8 cellular contexts compared by ENCODE assay signal in genomic region chr6:134373282-134373922, GRCh38. TPM values are rescaled to one million over a fixed set of nuclear protein-coding genes. Genes with fewer than 3 reads are reported as not detected.
DNase-seq lines count a peak whose midpoint lies in the region; ATAC-seq and TF ChIP-seq lines count a peak whose summit lies in the region.

No MANE protein-coding gene starts in this region.

- H3K9me3 ChIP-seq in right cardiac atrium (ENCODE audit: control insufficient read depth, low read length) (no peaks in the 10 kb centered on the region), suprapubic skin (no peaks in the 10 kb centered on the region), BE2C (no peaks in the 10 kb centered on the region)

- H3K27me3 ChIP-seq in right cardiac atrium (ENCODE audit: control insufficient read depth, insufficient read depth), result no peaks in the 10 kb centered on the region
- H3K27me3 ChIP-seq in suprapubic skin, result no peaks in the 10 kb centered on the region
- H3K27me3 ChIP-seq in BE2C, result no peaks in the 10 kb centered on the region

- POLR2A ChIA-PET in activated B cell treated with CpG ODN at 0.5 μM for 24 hours (lab: Charles Lee), result interaction anchor here (0.8 to 2.7 kb wide), 7 partner anchors 16 to 197 kb away, joined by 3 to 9 read pairs (median 4); no protein-coding TSS in a partner anchor

- no peak overlapping the region for H3K27ac Mint-ChIP-seq in Calu3 (ENCODE audit: unreplicated experiment)
- H3K27ac Mint-ChIP-seq in activated B cell treated with CpG ODN at 0.5 μM for 24 hours, result peak overlapping the region; percentile 71

- peaks cover 19% of the 10 kb centered on the region for H3K4me1 Mint-ChIP-seq in Calu3 (ENCODE audit: low read depth, unreplicated experiment)
- H3K4me1 Mint-ChIP-seq in activated B cell treated with CpG ODN at 0.5 μM for 24 hours, result peaks cover 28% of the 10 kb centered on the region

- WGBS in right cardiac atrium, result 54% methylated on average over 5 of the region's 5 CpGs
- WGBS in suprapubic skin, result 39% methylated on average over 5 of the region's 5 CpGs

- no peak for TF ChIP-seq EP300 in suprapubic skin (IDR thresholded peaks at IDR 0.05)

- no peak for TF ChIP-seq POLR2A in suprapubic skin (IDR thresholded peaks at IDR 0.05)

- intact Hi-C loops in Calu3 (cut with micrococcal nuclease; ENCODE audit: unreplicated experiment), result no loop called here
- intact Hi-C loops in activated B cell treated with CpG ODN at 0.5 μM for 24 hours (cut with micrococcal nuclease), result loop anchor here (1.0 to 5.0 kb wide), 8 partner anchors 25 to 269 kb away; no protein-coding TSS in a partner anchor
- intact Hi-C loops in right cardiac atrium (cut with DNase I), result no loop called here

- no peaks in the 10 kb centered on the region for H3K27me3 Mint-ChIP-seq in Calu3 (ENCODE audit: unreplicated experiment)
- no peaks in the 10 kb centered on the region for H3K27me3 Mint-ChIP-seq in activated B cell treated with CpG ODN at 0.5 μM for 24 hours

- H3K9me3 Mint-ChIP-seq in Calu3 (ENCODE audit: low read depth, unreplicated experiment) (peaks cover 5% of the 10 kb centered on the region), activated B cell treated with CpG ODN at 0.5 μM for 24 hours (no peaks in the 10 kb centered on the region)

- H3K27ac ChIP-seq in right cardiac atrium (ENCODE audit: low read length) (no peak overlapping the region), suprapubic skin (peak overlapping the region; percentile 7)

- DNase-seq in Calu3, result peak; percentile 4
- DNase-seq in activated B cell treated with CpG ODN at 0.5 μM for 24 hours, result no peak
- peak in 2 of 3 donors; percentile 41 to 50 for DNase-seq in right cardiac atrium
- no peak for DNase-seq in suprapubic skin (ENCODE audit: low spot score in 2 of 2)
- DNase-seq in BE2C, result no peak
- no peak for DNase-seq in effector CD4-positive, alpha-beta T cell

- H3K4me1 ChIP-seq in right cardiac atrium (ENCODE audit: control insufficient read depth, insufficient read depth, low read length) (no peaks in the 10 kb centered on the region), suprapubic skin (peaks cover 22% of the 10 kb centered on the region), BE2C (no peaks in the 10 kb centered on the region; the same call in 1 of the 2 replicates)

- H3K36me3 ChIP-seq in suprapubic skin (no peaks in the 10 kb centered on the region), BE2C (no peaks in the 10 kb centered on the region)

- no peak overlapping the region for H3K4me3 Mint-ChIP-seq in Calu3 (ENCODE audit: low read depth, unreplicated experiment)
- peak overlapping the region; percentile 53 for H3K4me3 Mint-ChIP-seq in activated B cell treated with CpG ODN at 0.5 μM for 24 hours

- H3K4me3 ChIP-seq in right cardiac atrium (ENCODE audit: low read length) (no peak overlapping the region), suprapubic skin (no peak overlapping the region), BE2C (ENCODE audit: low read depth, low read length) (no peak overlapping the region)

- no peak for TF ChIP-seq CTCF in Calu3 (IDR thresholded peaks at IDR 0.05; ENCODE audit: unreplicated experiment)
- TF ChIP-seq CTCF in activated B cell treated with CpG ODN at 0.5 μM for 24 hours (IDR thresholded peaks at IDR 0.05), result no peak
- TF ChIP-seq CTCF in suprapubic skin (IDR thresholded peaks at IDR 0.05), result no peak
- TF ChIP-seq CTCF in BE2C (IDR thresholded peaks at IDR 0.05; ENCODE audit: low read depth, low read length), result no peak

- CTCF ChIA-PET in Calu3 (lab: Charles Lee), result interaction anchor here (0.6 to 1.0 kb wide), 4 partner anchors 43 to 368 kb away, joined by 3 to 6 read pairs (median 3); no protein-coding TSS in a partner anchor
- CTCF ChIA-PET in activated B cell treated with CpG ODN at 0.5 μM for 24 hours (lab: Charles Lee), result interaction anchor here (1.6 to 2.0 kb wide), 2 partner anchors 195 to 267 kb away, joined by 4 to 7 read pairs; no protein-coding TSS in a partner anchor

- peak; percentile 88 for ATAC-seq in GM19463 (IDR thresholded peaks at IDR 0.05; ENCODE audit: unreplicated experiment)
- ATAC-seq in HG03469 (IDR thresholded peaks at IDR 0.05; ENCODE audit: unreplicated experiment), result peak; percentile 82
- ATAC-seq in activated B cell treated with CpG ODN at 0.5 μM for 24 hours (ENCODE audit: low read depth), result peak; percentile 97
- ATAC-seq in right cardiac atrium, result peak; percentile 82 to 91

- peaks cover 4% of the 10 kb centered on the region for H3K36me3 Mint-ChIP-seq in Calu3 (ENCODE audit: insufficient read depth, unreplicated experiment)
- H3K36me3 Mint-ChIP-seq in activated B cell treated with CpG ODN at 0.5 μM for 24 hours (ENCODE audit: low read depth), result no peaks in the 10 kb centered on the region

- no TSS peak for BruUV-seq in Calu3 (replicated peaks; lab: Mats Ljungman, UMichigan)

RNA-seq across cellular contexts. Expression of gene SGK1, which starts 55.5 kb away (rescaled TPM):
- 18.7 and 21.8 TPM in 2 replicates for total RNA-seq in Calu3 (2022)
- 32.8 and 36.2 TPM in 2 replicates for total RNA-seq in activated B cell treated with CpG ODN at 0.5 μM for 24 hours
- total RNA-seq in right cardiac atrium, result 10 to 100 TPM; 21.7 to 55.3 (median 36.7) TPM
- 42.0 TPM for polyA plus RNA-seq in right cardiac atrium
- total RNA-seq in suprapubic skin, result 100 to 1,000 TPM; 379 to 684 (median 450) TPM
- 84.5 TPM for polyA plus RNA-seq in BE2C (2012; ENCODE audit: insufficient read depth, insufficient read length, low read depth)

Comparison
In these comparisons a context has a peak if more than half of its experiments do, and no peak if none do; other contexts are left out.
1. DNase-seq: peak in Calu3 (single experiment) and right cardiac atrium (2 of 3); none in activated B cell treated with CpG ODN at 0.5 μM for 24 hours (single experiment), suprapubic skin (0 of 2), BE2C (single experiment) and effector CD4-positive, alpha-beta T cell (single experiment).
2. RNA of gene SGK1, which starts 55.5 kb away (total RNA-seq): 379 to 684 TPM in suprapubic skin; 21.7 to 55.3 TPM in right cardiac atrium, 32.8 to 36.2 TPM in activated B cell treated with CpG ODN at 0.5 μM for 24 hours and 18.7 to 21.8 TPM in Calu3; every median in the first group is over 4 times any median in the second.
3. Peak in every context shown above with its lines, with median percentiles within 50 percentile points of each other: ATAC-seq.